24 cellular contexts compared by ENCODE assay signal in genomic region chr7:135697276-135698049, GRCh38. TPM values are rescaled to one million over a fixed set of nuclear protein-coding genes. Genes with fewer than 3 reads are reported as not detected.
DNase-seq lines count a peak whose midpoint lies in the region; ATAC-seq, FAIRE-seq and TF ChIP-seq lines count a peak whose summit lies in the region.
"Had no signal": no experiment of that assay in that cellular context is flagged by ENCODE, and none has a peak within 500 bp of the region (broad histone marks: within the 10 kb centered on the region; RNA-seq: fewer than 3 reads in every experiment).

No MANE protein-coding gene starts in this region.

- H3K9me3 ChIP-seq in H1 (ENCODE audit: insufficient read depth in 2 of 2, low read depth in 1 of 2, low read length in 1 of 2) = no peaks in the 10 kb centered on the region
- H3K9me3 ChIP-seq: A549, SJSA1 had no signal

- TF ChIP-seq RAD21 in H1 (IDR thresholded peaks at IDR 0.05 in 1 of 2, conservative IDR thresholded peaks at IDR 0.05 in 1 of 2; ENCODE audit: low read depth in 2 of 2, low read length in 2 of 2) = no peak

- no peak for TF ChIP-seq CTCF in H1 (IDR thresholded peaks at IDR 0.05; ENCODE audit: control extremely low read depth in 1 of 3, insufficient read depth in 1 of 3, low read depth in 1 of 3, low read length in 3 of 3)
- TF ChIP-seq CTCF in nephron (IDR thresholded peaks at IDR 0.05; ENCODE audit: unreplicated experiment in 3 of 3) = no peak

- no peaks in the 10 kb centered on the region for H3K23me2 ChIP-seq in H1 (ENCODE audit: low read depth, low read length)

- H3K4ac ChIP-seq in H1 (replicated peaks; ENCODE audit: insufficient read length, low read depth, low read length) = no peak overlapping the region

- no peak overlapping the region for H3K4me2 ChIP-seq in H1 (ENCODE audit: insufficient read depth in 1 of 2, low read depth in 2 of 2, low read length in 2 of 2)
- H3K4me2 ChIP-seq: A549 had no signal

- H3K4me1 ChIP-seq in H1 (replicated peaks in 1 of 4; ENCODE audit: control insufficient read depth in 3 of 4, insufficient read depth in 4 of 4, low read length in 3 of 4) = no peaks in the 10 kb centered on the region
- H3K4me1 ChIP-seq: A549, SJSA1 had no signal

- TF ChIP-seq EP300 in H1 (IDR thresholded peaks at IDR 0.05; ENCODE audit: borderline replicate concordance in 1 of 2, low read depth in 2 of 2, low read length in 2 of 2) = no peak

- peaks cover 11% of the 10 kb centered on the region for H3K4me1 Mint-ChIP-seq in nephron
- H3K4me1 Mint-ChIP-seq: CD14-positive monocyte had no signal

- H3K23ac ChIP-seq in H1 (ENCODE audit: insufficient read length) = no peak overlapping the region

- H3K9ac ChIP-seq in H1 (replicated peaks in 1 of 4; ENCODE audit: extremely low read depth in 1 of 4, low read depth in 3 of 4, low read length in 3 of 4) = no peak overlapping the region

- no peak overlapping the region for H2BK5ac ChIP-seq in H1 (ENCODE audit: low read depth, low read length)

- no peaks in the 10 kb centered on the region for H3K79me1 ChIP-seq in H1 (ENCODE audit: low read depth, low read length)

- no peak for FAIRE-seq in H1 (lab: Jason Lieb, UNC)
- FAIRE-seq: A549 had no signal

- H2BK15ac ChIP-seq in H1 (ENCODE audit: low read length) = no peak overlapping the region

- H3K79me2 ChIP-seq in H1 (ENCODE audit: control insufficient read depth in 1 of 2, insufficient read depth in 2 of 2, low read length in 2 of 2) = no peaks in the 10 kb centered on the region

- H3K4me3 ChIP-seq in H1 (ENCODE audit: extremely low read depth in 1 of 4, insufficient read depth in 2 of 4, low read depth in 3 of 4, low read length in 4 of 4) = no peak overlapping the region
- H3K4me3 ChIP-seq: A549, SJSA1 had no signal

- H3K27me3 ChIP-seq in H1 (replicated peaks in 1 of 4; ENCODE audit: control insufficient read depth in 3 of 4, extremely low read depth in 1 of 4, insufficient read depth in 3 of 4, low read length in 3 of 4) = no peaks in the 10 kb centered on the region
- H3K27me3 ChIP-seq: SJSA1 had no signal

- CTCF ChIA-PET in H1 (lab: Charles Lee; ENCODE audit: partially characterized antibody) = interaction anchor here (1.0 to 8.2 kb wide), 7 partner anchors 9 to 103 kb away, joined by 3 to 78 read pairs (median 4); partner anchors contain the start of gene SLC13A4

- no peak overlapping the region for H2BK12ac ChIP-seq in H1 (ENCODE audit: low read depth, low read length)

- no peak overlapping the region; the same call in 1 of the 2 replicates for H3K18ac ChIP-seq in H1 (ENCODE audit: extremely low read depth, low read length)

- H3K36me3 ChIP-seq in H1 (ENCODE audit: control insufficient read depth in 2 of 4, insufficient read depth in 4 of 4, low read length in 3 of 4) = no peaks in the 10 kb centered on the region; a peak in 1 of 8 replicates

- H3K27me3 Mint-ChIP-seq in nephron (ENCODE audit: low read depth) = no peaks in the 10 kb centered on the region

- H4K20me1 ChIP-seq in H1 (replicated peaks in 1 of 2; ENCODE audit: control insufficient read depth in 1 of 2, insufficient read depth in 2 of 2, low read length in 2 of 2) = no peaks in the 10 kb centered on the region

- no peak for TF ChIP-seq POLR2A in H1 (IDR thresholded peaks at IDR 0.05; ENCODE audit: control extremely low read depth in 1 of 2, low read depth in 2 of 2, low read length in 2 of 2)

- peaks cover 14% of the 10 kb centered on the region for H3K36me3 Mint-ChIP-seq in nephron (ENCODE audit: low read depth)

- 70% methylated on average over 8 of the region's 8 CpGs; no CpG with 5 or more reads in 1 of the 2 experiments for WGBS in H1 (ENCODE audit: extremely low coverage in 1 of 2, insufficient coverage in 1 of 2, insufficient read length in 1 of 2, insufficient replicate concordance in 2 of 2, low coverage in 1 of 2, low lambda C conversion rate in 2 of 2, missing lambda C conversion rate in 1 of 2), 2 experiments

- H4K91ac ChIP-seq in H1 (replicated peaks; ENCODE audit: insufficient read length, low read length) = no peak overlapping the region

- H3K27ac ChIP-seq in H1 (ENCODE audit: low read depth, low read length) = no peak overlapping the region
- H3K27ac ChIP-seq: A549, SJSA1 had no signal

- H3K14ac ChIP-seq in H1 (ENCODE audit: insufficient read length) = no peak overlapping the region

- peak; percentile 64 for DNase-seq in D341Med (ENCODE audit: low spot score)
- DNase-seq in NCI-H524 (lab: John Stamatoyannopoulos, UW) = peak; percentile 24 to 56
- no peak for DNase-seq in H1 (ENCODE audit: low read depth in 1 of 2, low spot score in 2 of 2)
- DNase-seq in dedifferentiated amniotic fluid mesenchymal stem cell (ENCODE audit: extremely low spot score) = no peak
- no peak for DNase-seq in stimulated activated CD4-positive, alpha-beta T cell treated with anti-CD3 and anti-CD28 coated beads, Interleukin-4, amount 100 ng/mL, for 24 hours
- no peak for DNase-seq in AML-193 (lab: John Stamatoyannopoulos, UW)
- DNase-seq: Calu3; DMS79 treated with DMSO at 0.1 percent for 48 hours; GF-D8; GOT3; IMR-90; MV-4-11; NCI-H1417 treated with DMSO at 0.1 percent for 48 hours; NCI-H2029; NCI-H2171 treated with DMSO at 0.1 percent for 48 hours; NCI-H510A treated with DMSO at 0.1 percent for 48 hours; NK-92 treated with Interleukin-12 subunit alpha and Interleukin-12 subunit beta, amount 100 ng/mL, for 24 hours; OCI-M1; RPMI8226 had no signal

- no peaks in the 10 kb centered on the region for H3K9me3 Mint-ChIP-seq in nephron
- H3K9me3 Mint-ChIP-seq: CD14-positive monocyte had no signal

- H2AFZ ChIP-seq in H1 (ENCODE audit: low read length) = no peak overlapping the region

- H3K56ac ChIP-seq in H1 (replicated peaks; ENCODE audit: insufficient read length, low read depth, low read length) = no peak overlapping the region

- H2AK5ac ChIP-seq in H1 (ENCODE audit: low read depth, low read length) = no peak overlapping the region

- H2BK20ac ChIP-seq in H1 (ENCODE audit: low read length) = 0 out of 2 replicates have a peak overlapping the region, but pooled peaks have one; percentile 61

- peak overlapping the region in 2 of 3 experiments; percentile 32 to 36 for H3K27ac Mint-ChIP-seq in nephron

- ATAC-seq in HG03175 (IDR thresholded peaks at IDR 0.05; ENCODE audit: unreplicated experiment) = no peak
- ATAC-seq: A549 had no signal

- H4K5ac ChIP-seq in H1 (ENCODE audit: insufficient read length, low read depth, low read length) = no peak overlapping the region

- H2BK120ac ChIP-seq in H1 (replicated peaks; ENCODE audit: low read depth, low read length) = no peak overlapping the region

- POLR2A ChIA-PET in H1 (lab: Charles Lee; ENCODE audit: partially characterized antibody) = no interaction called here

- no peak overlapping the region for H3K4me3 Mint-ChIP-seq in nephron
- H3K4me3 Mint-ChIP-seq: CD14-positive monocyte had no signal

- H4K8ac ChIP-seq in H1 (ENCODE audit: extremely low read depth, insufficient read depth, low read length) = no peak overlapping the region

TF ChIP-seq in H1, 55 proteins besides CTCF, POLR2A, EP300 and RAD21 (continues in another document):
- TF ChIP-seq SIN3A (conservative IDR thresholded peaks at IDR 0.05 in 1 of 2, IDR thresholded peaks at IDR 0.05 in 1 of 2; ENCODE audit: low read depth in 1 of 2, low read length in 2 of 2) = no peak
- no peak for TF ChIP-seq SRF (IDR thresholded peaks at IDR 0.05; ENCODE audit: low read depth, low read length)

RNA-seq across cellular contexts. Expression of gene SLC13A4, which starts 30.5 kb away (rescaled TPM):
- 3.7 and 3.9 TPM in 2 replicates for total RNA-seq in H1 (2021; fragmentation: NEBNext Ultra II Directional; extraction: Animal tissue kit (Norgen Biotek cat#: 25700))
- 5.9 and 7.5 TPM in 2 replicates for polyA plus RNA-seq in H1 (2011; rRNA removed)
- 5.9 TPM for polyA plus RNA-seq in H1 (2011; cell fraction: cytosol; rRNA removed)
- polyA plus RNA-seq in H1 (2011; cell fraction: nucleus; rRNA removed) = 8.6 TPM
- 5.2 to 7.9 TPM (median 6.0 TPM) in 4 replicates for polyA plus RNA-seq in H1 (2012, experiment 1 of 2)
- polyA plus RNA-seq in H1 (2012, experiment 2 of 2) = 2.0 TPM
- 5.7 TPM for polyA plus RNA-seq in H1 (2013, experiment 1 of 2)
- 5.8 TPM for polyA plus RNA-seq in H1 (2013, experiment 2 of 2)
- polyA minus RNA-seq in H1 (2011; rRNA and poly(A)+ RNA removed) = 7.0 and 11.1 TPM in 2 replicates
- polyA minus RNA-seq in H1 (2011; cell fraction: cytosol; rRNA and poly(A)+ RNA removed) = 2.4 TPM
- polyA minus RNA-seq in H1 (2011; cell fraction: nucleus; rRNA and poly(A)+ RNA removed) = 7.2 TPM
- total RNA-seq: Calu3, IMR-90, SJSA1 had no signal
- polyA plus RNA-seq: A549, CD14-positive monocyte had no signal

RNA-seq across cellular contexts. Expression of gene STMP1, which starts 35.1 kb away (rescaled TPM):
- total RNA-seq in H1 (2021; fragmentation: NEBNext Ultra II Directional; extraction: Animal tissue kit (Norgen Biotek cat#: 25700)) = 36.7 and 36.9 TPM in 2 replicates
- 14.3 and 22.7 TPM in 2 replicates for polyA plus RNA-seq in H1 (2011; rRNA removed)
- 20.7 TPM for polyA plus RNA-seq in H1 (2011; cell fraction: cytosol; rRNA removed)
- polyA plus RNA-seq in H1 (2011; cell fraction: nucleus; rRNA removed) = 7.9 TPM
- polyA plus RNA-seq in H1 (2012, experiment 1 of 2) = 20.4 to 33.0 TPM (median 21.8 TPM) in 4 replicates
- polyA plus RNA-seq in H1 (2012, experiment 2 of 2) = 14.9 TPM
- polyA plus RNA-seq in H1 (2013, experiment 1 of 2) = 35.3 TPM
- polyA plus RNA-seq in H1 (2013, experiment 2 of 2) = 35.1 TPM
- 12.7 and 13.7 TPM in 2 replicates for polyA minus RNA-seq in H1 (2011; rRNA and poly(A)+ RNA removed)
- polyA minus RNA-seq in H1 (2011; cell fraction: cytosol; rRNA and poly(A)+ RNA removed) = 14.7 TPM
- 22.0 TPM for polyA minus RNA-seq in H1 (2011; cell fraction: nucleus; rRNA and poly(A)+ RNA removed)

RNA-seq across cellular contexts. Expression of gene FAM180A, which starts 51.1 kb away (rescaled TPM):
- not detected in 2 replicates for total RNA-seq in H1 (2021; fragmentation: NEBNext Ultra II Directional; extraction: Animal tissue kit (Norgen Biotek cat#: 25700))
- polyA plus RNA-seq in H1 (2011; rRNA removed) = not detected in 2 replicates
- polyA plus RNA-seq in H1 (2011; cell fraction: cytosol; rRNA removed) = not detected
- polyA plus RNA-seq in H1 (2011; cell fraction: nucleus; rRNA removed) = not detected
- polyA plus RNA-seq in H1 (2012, experiment 1 of 2) = not detected in 4 replicates
- polyA plus RNA-seq in H1 (2012, experiment 2 of 2) = not detected
- polyA plus RNA-seq in H1 (2013, experiment 1 of 2) = not detected
- polyA plus RNA-seq in H1 (2013, experiment 2 of 2) = not detected
- polyA minus RNA-seq in H1 (2011; rRNA and poly(A)+ RNA removed) = not detected in 2 replicates
- not detected for polyA minus RNA-seq in H1 (2011; cell fraction: cytosol; rRNA and poly(A)+ RNA removed)
- polyA minus RNA-seq in H1 (2011; cell fraction: nucleus; rRNA and poly(A)+ RNA removed) = not detected
- total RNA-seq: Calu3 had no signal
- polyA plus RNA-seq: A549, CD14-positive monocyte had no signal

Comparison
In these comparisons a context has a peak if more than half of its experiments do, and no peak if none do; other contexts are left out.
1. DNase-seq: peak in D341Med (single experiment) and NCI-H524 (2 of 2); none in H1 (0 of 2), dedifferentiated amniotic fluid mesenchymal stem cell (single experiment), stimulated activated CD4-positive, alpha-beta T cell treated with anti-CD3 and anti-CD28 coated beads, Interleukin-4, amount 100 ng/mL, for 24 hours (single experiment) and AML-193 (0 of 2).